8 cellular contexts compared by ENCODE assay signal in genomic region chr11:60169264-60169915, GRCh38. TPM values are rescaled to one million over a fixed set of nuclear protein-coding genes. Genes with fewer than 3 reads are reported as not detected.
DNase-seq lines count a peak whose midpoint lies in the region; ATAC-seq and FAIRE-seq lines count a peak whose summit lies in the region.

No MANE protein-coding gene starts in this region.

- peak; percentile 78 for FAIRE-seq in urothelium cell line (lab: Jason Lieb, UNC)
- FAIRE-seq in frontal cortex (lab: Jason Lieb, UNC) = no peak

- peaks cover 14% of the 10 kb centered on the region for H3K27me3 Mint-ChIP-seq in activated naive CD4-positive, alpha-beta T cell treated with anti-CD3 and anti-CD28 coated beads for 36 hours (ENCODE audit: low read depth)
- peaks cover 23 to 33% of the 10 kb centered on the region in 2 donors for H3K27me3 Mint-ChIP-seq in effector memory CD8-positive, alpha-beta T cell

- H3K27ac Mint-ChIP-seq in activated naive CD4-positive, alpha-beta T cell treated with anti-CD3 and anti-CD28 coated beads for 36 hours = no peak overlapping the region
- H3K27ac Mint-ChIP-seq in effector memory CD8-positive, alpha-beta T cell = no peak overlapping the region

- peak; percentile 31 for DNase-seq in activated naive CD4-positive, alpha-beta T cell treated with anti-CD3 and anti-CD28 coated beads for 36 hours
- DNase-seq in activated naive CD4-positive, alpha-beta T cell (lab: John Stamatoyannopoulos, UW) = no peak
- DNase-seq in SK-MEL-5 (ENCODE audit: low read depth, low spot score) (peak; percentile 43), hepatic stellate cell (ENCODE audit: low spot score) (peak; percentile 2), urothelium cell line (ENCODE audit: low spot score) (peak; percentile 78), KG1 (lab: John Stamatoyannopoulos, UW) (no peak), frontal cortex (ENCODE audit: low spot score in 2 of 2) (no peak)
- DNase-seq in effector memory CD8-positive, alpha-beta T cell = no peak

- H3K36me3 Mint-ChIP-seq in activated naive CD4-positive, alpha-beta T cell treated with anti-CD3 and anti-CD28 coated beads for 36 hours (ENCODE audit: low read depth) = no peaks in the 10 kb centered on the region
- peaks cover 3% of the 10 kb centered on the region for H3K36me3 Mint-ChIP-seq in effector memory CD8-positive, alpha-beta T cell (ENCODE audit: insufficient read depth)

- CTCF ChIA-PET in activated naive CD4-positive, alpha-beta T cell treated with anti-CD3 and anti-CD28 coated beads for 36 hours (lab: Charles Lee) = interaction anchor here (0.7 to 1.1 kb wide), 3 partner anchors 23 to 420 kb away, joined by 3 read pairs; no protein-coding TSS in a partner anchor

- intact Hi-C loops in activated naive CD4-positive, alpha-beta T cell treated with anti-CD3 and anti-CD28 coated beads for 36 hours (cut with micrococcal nuclease) = no loop called here

- in situ Hi-C loops in SK-MEL-5 (cut with HindIII; ENCODE audit: low pct_unique_long_range_greater_than_20kb, low sequenced_read_pairs) = no loop called here

- peaks cover 24% of the 10 kb centered on the region for H3K9me3 Mint-ChIP-seq in activated naive CD4-positive, alpha-beta T cell treated with anti-CD3 and anti-CD28 coated beads for 36 hours
- H3K9me3 Mint-ChIP-seq in effector memory CD8-positive, alpha-beta T cell = no peaks in the 10 kb centered on the region

- H3K4me1 Mint-ChIP-seq in activated naive CD4-positive, alpha-beta T cell treated with anti-CD3 and anti-CD28 coated beads for 36 hours (ENCODE audit: low read depth) = no peaks in the 10 kb centered on the region
- no peaks in the 10 kb centered on the region for H3K4me1 Mint-ChIP-seq in effector memory CD8-positive, alpha-beta T cell (ENCODE audit: low read depth in 2 of 2)

- no peak overlapping the region for H3K4me3 Mint-ChIP-seq in activated naive CD4-positive, alpha-beta T cell treated with anti-CD3 and anti-CD28 coated beads for 36 hours
- no peak overlapping the region for H3K4me3 Mint-ChIP-seq in effector memory CD8-positive, alpha-beta T cell

- ATAC-seq in effector memory CD8-positive, alpha-beta T cell (replicated peaks) = no peak

RNA-seq across cellular contexts. Expression of gene MS4A6A, which starts 13.5 kb away (rescaled TPM):
- total RNA-seq in activated naive CD4-positive, alpha-beta T cell treated with anti-CD3 and anti-CD28 coated beads for 36 hours = not detected
- total RNA-seq in SK-MEL-5 (2014; rRNA removed; shearing (Covaris generic)) = 0.53 TPM in 1 of 2 replicates, not detected in the other
- not detected in 2 replicates for polyA plus RNA-seq in SK-MEL-5 (2015; cell fraction: cytosol; rRNA removed)
- polyA plus RNA-seq in SK-MEL-5 (2015; cell fraction: nucleus; rRNA removed) = not detected in 2 replicates
- total RNA-seq in frontal cortex = 2.4 TPM

Comparison
In these comparisons a context has a peak if more than half of its experiments do, and no peak if none do; other contexts are left out.
1. DNase-seq: peak in activated naive CD4-positive, alpha-beta T cell treated with anti-CD3 and anti-CD28 coated beads for 36 hours (single experiment), SK-MEL-5 (single experiment), hepatic stellate cell (single experiment) and urothelium cell line (single experiment); none in activated naive CD4-positive, alpha-beta T cell (0 of 4), KG1 (single experiment), effector memory CD8-positive, alpha-beta T cell (0 of 3) and frontal cortex (0 of 2).